In the genomic region with DNA sequence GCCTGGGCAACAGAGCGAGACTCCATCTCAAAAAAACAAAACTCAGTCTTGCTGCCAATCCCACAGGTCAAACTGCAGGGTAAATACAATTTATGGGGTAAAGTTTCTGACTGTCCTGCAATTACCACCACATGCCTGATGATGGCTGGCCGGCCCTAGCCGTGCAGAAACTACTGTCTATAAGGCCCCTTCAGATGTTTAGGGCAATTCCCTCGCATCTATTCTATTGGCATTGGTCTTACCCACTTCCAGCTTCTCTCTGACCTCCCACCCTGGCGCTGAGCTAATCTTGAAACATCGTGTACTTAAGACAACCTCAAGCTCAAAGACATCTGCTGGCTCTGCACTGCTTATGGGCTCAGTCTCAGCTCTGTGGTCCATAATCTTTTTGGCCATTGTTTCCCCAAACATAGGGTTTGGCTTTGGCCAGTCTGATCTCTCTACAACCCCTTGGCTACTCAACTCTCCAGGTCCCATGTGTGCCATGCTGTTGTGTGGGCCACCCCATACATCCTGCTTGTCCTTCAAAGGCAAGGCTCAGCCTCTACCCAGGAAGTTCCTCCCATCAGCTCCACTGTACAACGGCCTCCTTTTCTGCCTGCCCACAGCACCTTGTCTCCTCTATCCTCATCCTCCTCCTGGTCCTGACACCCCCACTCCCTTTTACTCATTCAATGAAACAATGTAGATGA, we compare ENCODE assay signal across 1 cellular context.
TF ChIP-seq lines count a peak whose summit lies in the region.

No MANE protein-coding gene starts in this region.

TF ChIP-seq in K562, 482 proteins besides CTCF, POLR2A, EP300 and RAD21:
- TF ChIP-seq NELFE (IDR thresholded peaks at IDR 0.05; ENCODE audit: insufficient read depth, insufficient read length) (no peak), ZNF143 (CRISPR knock-in tag; IDR thresholded peaks at IDR 0.05) (no peak), TCF7 (IDR thresholded peaks at IDR 0.05; ENCODE audit: borderline replicate concordance) (no peak), ZNF586 (CRISPR knock-in tag; conservative IDR thresholded peaks at IDR 0.05) (no peak), ZNF644 (tag; IDR thresholded peaks at IDR 0.05; ENCODE audit: low read depth) (no peak), ZNF174 (CRISPR knock-in tag; IDR thresholded peaks at IDR 0.05) (no peak), GTF2E2 (tag; IDR thresholded peaks at IDR 0.05) (no peak), HIVEP1 (CRISPR knock-in tag; IDR thresholded peaks at IDR 0.05) (no peak), COPS2 (conservative IDR thresholded peaks at IDR 0.05) (no peak), IRF2 (CRISPR knock-in tag; IDR thresholded peaks at IDR 0.05) (no peak), RHOXF2B (CRISPR knock-in tag; conservative IDR thresholded peaks at IDR 0.05) (no peak), BRCA1 (IDR thresholded peaks at IDR 0.05) (no peak), BRCA1 (CRISPR knock-in tag; IDR thresholded peaks at IDR 0.05) (no peak), FOXJ3 (CRISPR knock-in tag; IDR thresholded peaks at IDR 0.05) (no peak)
- TF ChIP-seq, protein P1, sequence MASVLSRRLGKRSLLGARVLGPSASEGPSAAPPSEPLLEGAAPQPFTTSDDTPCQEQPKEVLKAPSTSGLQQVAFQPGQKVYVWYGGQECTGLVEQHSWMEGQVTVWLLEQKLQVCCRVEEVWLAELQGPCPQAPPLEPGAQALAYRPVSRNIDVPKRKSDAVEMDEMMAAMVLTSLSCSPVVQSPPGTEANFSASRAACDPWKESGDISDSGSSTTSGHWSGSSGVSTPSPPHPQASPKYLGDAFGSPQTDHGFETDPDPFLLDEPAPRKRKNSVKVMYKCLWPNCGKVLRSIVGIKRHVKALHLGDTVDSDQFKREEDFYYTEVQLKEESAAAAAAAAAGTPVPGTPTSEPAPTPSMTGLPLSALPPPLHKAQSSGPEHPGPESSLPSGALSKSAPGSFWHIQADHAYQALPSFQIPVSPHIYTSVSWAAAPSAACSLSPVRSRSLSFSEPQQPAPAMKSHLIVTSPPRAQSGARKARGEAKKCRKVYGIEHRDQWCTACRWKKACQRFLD (CRISPR knock-in tag; IDR thresholded peaks at IDR 0.05): no peak
- TF ChIP-seq, protein P2, sequence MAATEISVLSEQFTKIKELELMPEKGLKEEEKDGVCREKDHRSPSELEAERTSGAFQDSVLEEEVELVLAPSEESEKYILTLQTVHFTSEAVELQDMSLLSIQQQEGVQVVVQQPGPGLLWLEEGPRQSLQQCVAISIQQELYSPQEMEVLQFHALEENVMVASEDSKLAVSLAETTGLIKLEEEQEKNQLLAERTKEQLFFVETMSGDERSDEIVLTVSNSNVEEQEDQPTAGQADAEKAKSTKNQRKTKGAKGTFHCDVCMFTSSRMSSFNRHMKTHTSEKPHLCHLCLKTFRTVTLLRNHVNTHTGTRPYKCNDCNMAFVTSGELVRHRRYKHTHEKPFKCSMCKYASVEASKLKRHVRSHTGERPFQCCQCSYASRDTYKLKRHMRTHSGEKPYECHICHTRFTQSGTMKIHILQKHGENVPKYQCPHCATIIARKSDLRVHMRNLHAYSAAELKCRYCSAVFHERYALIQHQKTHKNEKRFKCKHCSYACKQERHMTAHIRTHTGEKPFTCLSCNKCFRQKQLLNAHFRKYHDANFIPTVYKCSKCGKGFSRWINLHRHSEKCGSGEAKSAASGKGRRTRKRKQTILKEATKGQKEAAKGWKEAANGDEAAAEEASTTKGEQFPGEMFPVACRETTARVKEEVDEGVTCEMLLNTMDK (IDR thresholded peaks at IDR 0.05; ENCODE audit: borderline replicate concordance, insufficient read depth, low read depth, low read length, poor library complexity, severe bottlenecking): no peak
